ENCODE assay signal across 8 cellular contexts in genomic region chr14:30560581-30560980, GRCh38. TPM values are rescaled to one million over a fixed set of nuclear protein-coding genes. Genes with fewer than 3 reads are reported as not detected.
A peak's percentile ranks its signal among the peaks of the same experiment; 100 is the strongest.
DNase-seq lines count a peak whose midpoint lies in the region; ATAC-seq, FAIRE-seq and TF ChIP-seq lines count a peak whose summit lies in the region.

No MANE protein-coding gene starts in this region.

- H3K27me3 Mint-ChIP-seq in T-helper 2 cell treated with Interferon-gamma antibody and Interleukin-4, amounts not matched to agents 5 μg/mL and 100 μg/mL, for 36 hours (ENCODE audit: low read depth) = peaks cover 4% of the 10 kb centered on the region

- H3K4me1 Mint-ChIP-seq in T-helper 2 cell treated with Interferon-gamma antibody and Interleukin-4, amounts not matched to agents 5 μg/mL and 100 μg/mL, for 36 hours (ENCODE audit: low read depth) = peaks cover 27% of the 10 kb centered on the region

- peak overlapping the region; percentile 87 to 91 for H3K4me3 ChIP-seq in Panc1 (ENCODE audit: low read depth in 2 of 2, low read length in 2 of 2)
- H3K4me3 ChIP-seq in endothelial cell of umbilical vein (replicated peaks in 1 of 3; ENCODE audit: insufficient read depth in 1 of 3, low read depth in 1 of 3, low read length in 3 of 3) = peak overlapping the region in 2 of 3 experiments; percentile 94 to 97
- peak overlapping the region; percentile 96 for H3K4me3 ChIP-seq in skeletal muscle cell (ENCODE audit: low read depth, low read length)

- in situ Hi-C loops in Panc1 (cut with HindIII; ENCODE audit: low pct_unique_long_range_greater_than_20kb, low sequenced_read_pairs) = no loop called here

- H3K4me2 ChIP-seq in endothelial cell of umbilical vein (ENCODE audit: insufficient read depth, low read length) = peak overlapping the region; percentile 90

- H3K4me1 ChIP-seq in Panc1 (ENCODE audit: control insufficient read depth, insufficient read depth, low read length) (peaks cover 14% of the 10 kb centered on the region), endothelial cell of umbilical vein (ENCODE audit: control insufficient read depth, extremely low read depth, insufficient read depth, low read length) (peaks cover 12% of the 10 kb centered on the region)

- POLR2A ChIA-PET in Panc1 (lab: Charles Lee) (no interaction called here), endothelial cell of umbilical vein (lab: Charles Lee) (no interaction called here)

- H4K20me1 ChIP-seq in endothelial cell of umbilical vein (replicated peaks; ENCODE audit: control insufficient read depth, extremely low read depth, insufficient read depth, low read length) = no peaks in the 10 kb centered on the region

- FAIRE-seq in endothelial cell of umbilical vein (lab: Jason Lieb, UNC) (no peak), frontal cortex (lab: Jason Lieb, UNC) (no peak)

- H3K9me3 ChIP-seq in Panc1 (ENCODE audit: control insufficient read depth, insufficient read depth, low read depth, low read length) (no peaks in the 10 kb centered on the region), endothelial cell of umbilical vein (replicated peaks; ENCODE audit: control insufficient read depth, insufficient read depth, low read length) (no peaks in the 10 kb centered on the region)

- dilution Hi-C loops in endothelial cell of umbilical vein (cut with MboI; ENCODE audit: extremely low pct_ligation_motif_present, low sequenced_read_pairs) = no loop called here

- peaks cover 3% of the 10 kb centered on the region for H3K9me3 Mint-ChIP-seq in T-helper 2 cell treated with Interferon-gamma antibody and Interleukin-4, amounts not matched to agents 5 μg/mL and 100 μg/mL, for 36 hours

- DNase-seq in T-helper 2 cell treated with Interferon-gamma antibody and Interleukin-4, amounts not matched to agents 5 μg/mL and 100 μg/mL, for 36 hours (ENCODE audit: low spot score) = no peak
- DNase-seq in T-helper 2 cell (no peak), Panc1 (ENCODE audit: low read depth, low spot score) (no peak), endothelial cell of umbilical vein (ENCODE audit: low read depth, low spot score) (no peak), skeletal muscle cell (ENCODE audit: low read depth) (no peak), frontal cortex (ENCODE audit: low spot score in 2 of 2) (no peak), GF-D8 (lab: John Stamatoyannopoulos, UW) (no peak)

- peak overlapping the region; percentile 82 for H3K4me3 Mint-ChIP-seq in T-helper 2 cell treated with Interferon-gamma antibody and Interleukin-4, amounts not matched to agents 5 μg/mL and 100 μg/mL, for 36 hours

- H3K36me3 Mint-ChIP-seq in T-helper 2 cell treated with Interferon-gamma antibody and Interleukin-4, amounts not matched to agents 5 μg/mL and 100 μg/mL, for 36 hours (ENCODE audit: low read depth) = peaks cover 32% of the 10 kb centered on the region

- peak overlapping the region; percentile 92; the same call in 1 of the 2 replicates for H3K27ac ChIP-seq in Panc1 (ENCODE audit: low read length)
- H3K27ac ChIP-seq in endothelial cell of umbilical vein (ENCODE audit: insufficient read depth, low read depth, low read length) = no peak overlapping the region

- no peak overlapping the region for H3K9ac ChIP-seq in endothelial cell of umbilical vein (replicated peaks; ENCODE audit: extremely low read depth, insufficient read depth, low read length)

- CTCF ChIA-PET in Panc1 (lab: Charles Lee) = no interaction called here
- CTCF ChIA-PET in endothelial cell of umbilical vein (lab: Charles Lee) = no interaction called here

- H3K27me3 ChIP-seq in Panc1 (ENCODE audit: control insufficient read depth, insufficient read depth, low read length) (no peaks in the 10 kb centered on the region), endothelial cell of umbilical vein (ENCODE audit: control insufficient read depth in 2 of 2, insufficient read depth in 2 of 2, low read length in 2 of 2) (no peaks in the 10 kb centered on the region)

- intact Hi-C loops in Panc1 (cut with micrococcal nuclease; ENCODE audit: unreplicated experiment) = no loop called here
- intact Hi-C loops in endothelial cell of umbilical vein (cut with micrococcal nuclease) = no loop called here

- peaks cover 63% of the 10 kb centered on the region for H3K79me2 ChIP-seq in endothelial cell of umbilical vein (ENCODE audit: control insufficient read depth, insufficient read depth, low read length)

- H3K36me3 ChIP-seq in Panc1 (ENCODE audit: control insufficient read depth, insufficient read depth, low read length) (peaks cover 3% of the 10 kb centered on the region; the same call in 1 of the 2 replicates), endothelial cell of umbilical vein (ENCODE audit: control insufficient read depth in 2 of 2, extremely low read depth in 1 of 2, insufficient read depth in 2 of 2, low read length in 2 of 2) (no peaks in the 10 kb centered on the region)

- TF ChIP-seq POLR2A in endothelial cell of umbilical vein (IDR thresholded peaks at IDR 0.05; ENCODE audit: low read depth, low read length) = no peak

- TF ChIP-seq CTCF in Panc1 (IDR thresholded peaks at IDR 0.05) (no peak), endothelial cell of umbilical vein (IDR thresholded peaks at IDR 0.05; ENCODE audit: extremely low read depth in 1 of 2, insufficient read depth in 1 of 2, low read depth in 1 of 2, low read length in 2 of 2) (no peak)

- BruUV-seq in Panc1 (replicated peaks; lab: Mats Ljungman, UMichigan) (no TSS peak), endothelial cell of umbilical vein (replicated peaks; lab: Mats Ljungman, UMichigan) (no TSS peak)

- no peaks in the 10 kb centered on the region for H3K9me1 ChIP-seq in endothelial cell of umbilical vein (replicated peaks; ENCODE audit: control insufficient read depth, extremely low read depth, insufficient read depth, low read length)

- ATAC-seq in Panc1 = no peak
- no peak for ATAC-seq in activated CD4-positive, CD25-positive, alpha-beta regulatory T cell treated with anti-CD3 and anti-CD28 coated beads, Interleukin-2, amount 50 U/mL, for 24 hours

- no peak overlapping the region for H2AFZ ChIP-seq in endothelial cell of umbilical vein (ENCODE audit: low read depth, low read length)

- H3K27ac Mint-ChIP-seq in T-helper 2 cell treated with Interferon-gamma antibody and Interleukin-4, amounts not matched to agents 5 μg/mL and 100 μg/mL, for 36 hours = peak overlapping the region; percentile 56

TF ChIP-seq in endothelial cell of umbilical vein, 7 proteins besides CTCF, POLR2A, EP300 and RAD21:
- no peak for TF ChIP-seq MAX (IDR thresholded peaks at IDR 0.05; ENCODE audit: insufficient read depth, insufficient read length)
- TF ChIP-seq JUN (IDR thresholded peaks at IDR 0.05; ENCODE audit: borderline replicate concordance, insufficient read depth, insufficient read length, low read depth) = no peak
- TF ChIP-seq FOS (IDR thresholded peaks at IDR 0.05; ENCODE audit: borderline replicate concordance, insufficient read depth, low read length) = no peak
- no peak for TF ChIP-seq EZH2 (IDR thresholded peaks at IDR 0.05; ENCODE audit: borderline replicate concordance, low read depth, low read length, severe bottlenecking)
- TF ChIP-seq POLR2AphosphoS5 (IDR thresholded peaks at IDR 0.05; ENCODE audit: insufficient read depth, low read depth, low read length) = no peak
- no peak for TF ChIP-seq MYC (IDR thresholded peaks at IDR 0.05; ENCODE audit: low read depth, low read length)
- TF ChIP-seq GATA2 (IDR thresholded peaks at IDR 0.05; ENCODE audit: insufficient read depth, insufficient read length, low read depth, low read length) = no peak
TF ChIP-seq in endothelial cell of umbilical vein: peak in this region for 0.

RNA-seq across cellular contexts. Expression of gene G2E3, which starts 1.6 kb away (rescaled TPM):
- 27.5 TPM for total RNA-seq in Panc1 (2021; ENCODE audit: unreplicated experiment)
- polyA plus RNA-seq in Panc1 (2012; ENCODE audit: insufficient read length) = 8.8 TPM
- total RNA-seq in endothelial cell of umbilical vein = 26.6 and 34.8 TPM in 2 replicates
- polyA plus RNA-seq in endothelial cell of umbilical vein = 3.2 and 4.2 TPM in 2 replicates
- 5.9 and 6.2 TPM in 2 replicates for polyA plus RNA-seq in endothelial cell of umbilical vein (2011; cell fraction: cytosol; rRNA removed)
- polyA plus RNA-seq in endothelial cell of umbilical vein (2011; cell fraction: nucleus; rRNA removed) = 13.3 and 20.1 TPM in 2 replicates
- 12.5 and 19.0 TPM in 2 replicates for polyA plus RNA-seq in endothelial cell of umbilical vein (2012)
- polyA minus RNA-seq in endothelial cell of umbilical vein = 6.9 and 10.6 TPM in 2 replicates
- polyA minus RNA-seq in endothelial cell of umbilical vein (2011; cell fraction: cytosol; rRNA and poly(A)+ RNA removed) = 17.3 TPM
- 23.6 and 35.8 TPM in 2 replicates for polyA minus RNA-seq in endothelial cell of umbilical vein (2011; cell fraction: nucleus; rRNA and poly(A)+ RNA removed)
- total RNA-seq in frontal cortex = 42.8 TPM
